ENCODE assay signal across 19 cellular contexts in the genomic region with DNA sequence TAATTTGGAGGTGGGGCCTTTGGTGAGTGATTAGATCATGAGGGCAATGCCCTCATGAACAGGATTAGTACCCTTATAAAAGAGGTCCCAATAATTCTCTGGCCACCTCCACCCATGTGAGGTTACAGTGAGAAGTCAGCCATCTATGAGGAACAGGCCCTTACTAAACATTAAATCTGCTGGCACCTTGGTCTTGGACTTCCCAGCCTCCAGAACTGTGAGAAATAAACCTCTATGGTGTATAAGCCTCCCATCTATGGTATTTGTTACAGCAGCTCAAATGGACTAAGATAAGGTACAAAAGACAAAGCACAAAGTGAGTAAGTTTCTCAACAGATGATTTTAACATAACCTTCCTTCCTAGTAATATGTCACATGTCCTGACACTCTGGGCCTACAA. TPM values are rescaled to one million over a fixed set of nuclear protein-coding genes. Genes with fewer than 3 reads are reported as not detected.
A peak's percentile ranks its signal among the peaks of the same experiment; 100 is the strongest.
DNase-seq lines count a peak whose midpoint lies in the region; ATAC-seq and TF ChIP-seq lines count a peak whose summit lies in the region.
"Had no signal": no experiment of that assay in that cellular context is flagged by ENCODE, and none has a peak within 500 bp of the region (broad histone marks: within the 10 kb centered on the region; RNA-seq: fewer than 3 reads in every experiment).

No MANE protein-coding gene starts in this region.

- H4K12ac ChIP-seq in trophoblast cell (ENCODE audit: low read depth, low read length) = no peak overlapping the region

- H3K9me3 ChIP-seq in BLaER1 (peaks cover 16% of the 10 kb centered on the region), trophoblast cell (ENCODE audit: insufficient read depth, low read depth, low read length) (no peaks in the 10 kb centered on the region)
- H3K9me3 ChIP-seq in BLaER1 treated with 17β-estradiol and CSF1 and Interleukin-3, amounts not matched to agents 10 nM and 100 nM (replicated peaks in 1 of 11) = peaks cover 9 to 41% (median 18%) of the 10 kb centered on the region in 11 experiments; a peak in 21 of 22 replicates

- intact Hi-C loops in left colon (cut with DNase I, micrococcal nuclease) = no loop called here
- intact Hi-C loops in activated CD4-positive, alpha-beta memory T cell treated with anti-CD3 and anti-CD28 coated beads for 36 hours (cut with micrococcal nuclease) = no loop called here

- H2AK5ac ChIP-seq in trophoblast cell (ENCODE audit: low read length) = no peak overlapping the region

- H3K9ac ChIP-seq in BLaER1 = no peak overlapping the region
- no peak overlapping the region for H3K9ac ChIP-seq in BLaER1 treated with 17β-estradiol and CSF1 and Interleukin-3, amounts not matched to agents 10 nM and 100 nM
- H3K9ac ChIP-seq in trophoblast cell (ENCODE audit: low read length) = no peak overlapping the region
- H3K9ac ChIP-seq: GM23248 had no signal

- H3K27me3 ChIP-seq in BLaER1 (no peaks in the 10 kb centered on the region), trophoblast cell (ENCODE audit: insufficient read depth, low read length) (no peaks in the 10 kb centered on the region)
- no peaks in the 10 kb centered on the region for H3K27me3 ChIP-seq in BLaER1 treated with 17β-estradiol and CSF1 and Interleukin-3, amounts not matched to agents 10 nM and 100 nM

- H3K14ac ChIP-seq in trophoblast cell (ENCODE audit: low read length) = no peak overlapping the region

- no peak overlapping the region for H3K18ac ChIP-seq in trophoblast cell (ENCODE audit: low read length)

- H3K4me3 ChIP-seq in BLaER1 (no peak overlapping the region), trophoblast cell (ENCODE audit: low read depth, low read length) (no peak overlapping the region)
- H3K4me3 ChIP-seq in BLaER1 treated with 17β-estradiol and CSF1 and Interleukin-3, amounts not matched to agents 10 nM and 100 nM = no peak overlapping the region
- H3K4me3 ChIP-seq: GM12878, GM23248 had no signal

- peaks cover 100% of the 10 kb centered on the region for H4K20me1 ChIP-seq in BLaER1
- H4K20me1 ChIP-seq in BLaER1 treated with 17β-estradiol and CSF1 and Interleukin-3, amounts not matched to agents 10 nM and 100 nM = peaks cover 55 to 99% (median 93%) of the 10 kb centered on the region in 11 experiments

- H3K4me2 ChIP-seq in BLaER1 (peak overlapping the region; percentile 27), trophoblast cell (ENCODE audit: low read length) (no peak overlapping the region)
- H3K4me2 ChIP-seq in BLaER1 treated with 17β-estradiol and CSF1 and Interleukin-3, amounts not matched to agents 10 nM and 100 nM = peak overlapping the region in 8 of 11 experiments; percentile 0 to 38 (median 12); a peak in 5 of 22 replicates

- no peak overlapping the region for H2BK5ac ChIP-seq in trophoblast cell (ENCODE audit: low read depth, low read length, poor library complexity)

- H3K23ac ChIP-seq in trophoblast cell (ENCODE audit: low read length) = no peak overlapping the region

- H3K4ac ChIP-seq in trophoblast cell (ENCODE audit: low read depth, low read length) = peak overlapping the region; percentile 81

- no peaks in the 10 kb centered on the region for H3K9me3 Mint-ChIP-seq in endothelial cell (ENCODE audit: unreplicated experiment)
- no peaks in the 10 kb centered on the region for H3K9me3 Mint-ChIP-seq in activated CD4-positive, alpha-beta memory T cell treated with anti-CD3 and anti-CD28 coated beads for 36 hours

- H2AFZ ChIP-seq in trophoblast cell (ENCODE audit: insufficient read depth, low read length, poor library complexity) = no peak overlapping the region
- H2AFZ ChIP-seq: GM23248 had no signal

- no peak overlapping the region for H2BK12ac ChIP-seq in trophoblast cell (ENCODE audit: low read length)

- H3K36me3 Mint-ChIP-seq in endothelial cell (ENCODE audit: low read depth, unreplicated experiment) = peaks cover 24% of the 10 kb centered on the region
- peaks cover 16% of the 10 kb centered on the region for H3K36me3 Mint-ChIP-seq in activated CD4-positive, alpha-beta memory T cell treated with anti-CD3 and anti-CD28 coated beads for 36 hours

- peaks cover 4% of the 10 kb centered on the region for H3K27me3 Mint-ChIP-seq in endothelial cell (ENCODE audit: unreplicated experiment)
- no peaks in the 10 kb centered on the region for H3K27me3 Mint-ChIP-seq in activated CD4-positive, alpha-beta memory T cell treated with anti-CD3 and anti-CD28 coated beads for 36 hours
- H3K27me3 Mint-ChIP-seq: CD4-positive, alpha-beta T cell; CD8-positive, alpha-beta memory T cell had no signal

- peaks cover 89% of the 10 kb centered on the region for H3K36me3 ChIP-seq in BLaER1
- H3K36me3 ChIP-seq in BLaER1 treated with 17β-estradiol and CSF1 and Interleukin-3, amounts not matched to agents 10 nM and 100 nM = peaks cover 33 to 96% (median 85%) of the 10 kb centered on the region in 11 experiments
- H3K36me3 ChIP-seq in trophoblast cell (ENCODE audit: control insufficient read depth in 1 of 2, insufficient read depth in 2 of 2, low read length in 2 of 2) = peaks cover 1 to 3% of the 10 kb centered on the region in 2 experiments

- peaks cover 6% of the 10 kb centered on the region for H3K79me2 ChIP-seq in trophoblast cell (ENCODE audit: control insufficient read depth, insufficient read depth, low read length, poor library complexity)

- H3K4me1 ChIP-seq in BLaER1 (peaks cover 87% of the 10 kb centered on the region), trophoblast cell (ENCODE audit: control insufficient read depth in 1 of 2, insufficient read depth in 2 of 2, low read length in 2 of 2) (no peaks in the 10 kb centered on the region)
- peaks cover 11 to 64% (median 42%) of the 10 kb centered on the region in 10 experiments for H3K4me1 ChIP-seq in BLaER1 treated with 17β-estradiol and CSF1 and Interleukin-3, amounts not matched to agents 10 nM and 100 nM

- H4K8ac ChIP-seq in trophoblast cell (ENCODE audit: low read depth, low read length) = no peak overlapping the region

- ATAC-seq in left colon = no peak
- ATAC-seq: GM12878 had no signal

- no peak for TF ChIP-seq CTCF in endothelial cell (IDR thresholded peaks at IDR 0.05; ENCODE audit: unreplicated experiment)

- no peak for DNase-seq in endothelial cell (ENCODE audit: low spot score)
- no peak for DNase-seq in trophoblast cell
- DNase-seq in NCI-H1417 treated with DMSO at 0.1 percent for 48 hours (lab: John Stamatoyannopoulos, UW) = no peak
- no peak for DNase-seq in left colon
- DNase-seq in activated CD4-positive, alpha-beta memory T cell treated with anti-CD3 and anti-CD28 coated beads for 36 hours = no peak
- no peak for DNase-seq in cerebellar nuclear complex (lab: John Stamatoyannopoulos, UW)
- DNase-seq: CD4-positive, alpha-beta T cell; CD8-positive, alpha-beta memory T cell; DMS 273 treated with DMSO at 0.1 percent for 48 hours; DMS79; EL; GDM1; GM23248; H7; HCEC 1CT had no signal

- CTCF ChIA-PET in activated CD4-positive, alpha-beta memory T cell treated with anti-CD3 and anti-CD28 coated beads for 36 hours (lab: Charles Lee) = no interaction called here

- POLR2A ChIA-PET in activated CD4-positive, alpha-beta memory T cell treated with anti-CD3 and anti-CD28 coated beads for 36 hours (lab: Charles Lee) = no interaction called here

- H2BK120ac ChIP-seq in trophoblast cell (ENCODE audit: insufficient read depth, low read length, poor library complexity) = no peak overlapping the region

- H3K4me1 Mint-ChIP-seq in endothelial cell (ENCODE audit: unreplicated experiment) = peaks cover 5% of the 10 kb centered on the region
- no peaks in the 10 kb centered on the region for H3K4me1 Mint-ChIP-seq in activated CD4-positive, alpha-beta memory T cell treated with anti-CD3 and anti-CD28 coated beads for 36 hours (ENCODE audit: low read depth)

- no peaks in the 10 kb centered on the region for H3K79me1 ChIP-seq in trophoblast cell (ENCODE audit: low read length)

- peak overlapping the region; percentile 10 for H3K4me3 Mint-ChIP-seq in endothelial cell (ENCODE audit: unreplicated experiment)
- no peak overlapping the region for H3K4me3 Mint-ChIP-seq in activated CD4-positive, alpha-beta memory T cell treated with anti-CD3 and anti-CD28 coated beads for 36 hours
- H3K4me3 Mint-ChIP-seq: CD14-positive monocyte; CD4-positive, alpha-beta T cell had no signal

- H4K91ac ChIP-seq in trophoblast cell (ENCODE audit: low read depth, low read length) = no peak overlapping the region

- no peak overlapping the region for H3K27ac Mint-ChIP-seq in endothelial cell (ENCODE audit: unreplicated experiment)
- no peak overlapping the region for H3K27ac Mint-ChIP-seq in activated CD4-positive, alpha-beta memory T cell treated with anti-CD3 and anti-CD28 coated beads for 36 hours
- H3K27ac Mint-ChIP-seq: CD4-positive, alpha-beta T cell had no signal

- H3K27ac ChIP-seq in BLaER1 (no peak overlapping the region), trophoblast cell (ENCODE audit: low read depth, low read length) (no peak overlapping the region)
- no peak overlapping the region for H3K27ac ChIP-seq in BLaER1 treated with 17β-estradiol and CSF1 and Interleukin-3, amounts not matched to agents 10 nM and 100 nM
- H3K27ac ChIP-seq: GM23248 had no signal

RNA-seq across cellular contexts. Expression of a gene that starts 22.3 kb away (rescaled TPM):
- 72.1 TPM for total RNA-seq in endothelial cell (ENCODE audit: unreplicated experiment)
- polyA plus RNA-seq in trophoblast cell (2013) = 19.8 and 20.8 TPM in 2 replicates
- total RNA-seq in left colon = 10 to 100 TPM; 78.5 to 82.9 TPM
- 1 to 10 TPM; 4.4 to 5.4 TPM for total RNA-seq in activated CD4-positive, alpha-beta memory T cell treated with anti-CD3 and anti-CD28 coated beads for 36 hours

Comparison
In these comparisons a context has a peak if more than half of its experiments do, and no peak if none do; other contexts are left out.
1. RNA of a gene that starts 22.3 kb away (total RNA-seq): 78.5 to 82.9 TPM in left colon and 72.1 TPM in endothelial cell (single experiment); 4.4 to 5.4 TPM in activated CD4-positive, alpha-beta memory T cell treated with anti-CD3 and anti-CD28 coated beads for 36 hours; every median in the first group is over 10 times any median in the second.